Comparison of ENCODE assay signal across 8 cellular contexts in genomic region chr18:11689031-11689971, GRCh38. TPM values are rescaled to one million over a fixed set of nuclear protein-coding genes. Genes with fewer than 3 reads are reported as not detected.
DNase-seq lines count a peak whose midpoint lies in the region; ATAC-seq and TF ChIP-seq lines count a peak whose summit lies in the region.

TSS of gene GNAL (plus strand) at chr18:11689264. CDS start at chr18:11689564, 300 bp downstream.

- TF ChIP-seq POLR2A in erythroblast (IDR thresholded peaks at IDR 0.05; ENCODE audit: low read length) = no peak

- no peak within 1 kb of the TSS for H3K27ac Mint-ChIP-seq in mesothelial cell of epicardium

- H3K4me3 Mint-ChIP-seq in mesothelial cell of epicardium = peak within 1 kb of the TSS; percentile 74

- DNase-seq in GM12864 (ENCODE audit: low read depth) (peak; percentile 47), NCI-H510A (lab: John Stamatoyannopoulos, UW) (peak; percentile 81), erythroblast (lab: John Stamatoyannopoulos, UW) (peak; percentile 87 to 88), mesothelial cell of epicardium (ENCODE audit: low spot score in 2 of 2, unreplicated experiment in 2 of 2) (peak; percentile 64 to 81)
- peak; percentile 82 for DNase-seq in activated CD8-positive, alpha-beta memory T cell treated with anti-CD3 and anti-CD28 coated beads, Interleukin-2, amount 50 U/mL, for 48 hours
- DNase-seq in stimulated activated CD8-positive, alpha-beta memory T cell treated with anti-CD3 and anti-CD28 coated beads, Interleukin-15, amount 100 ng/mL, for 48 hours (ENCODE audit: low read depth in 2 of 2) = peak; percentile 36 to 44

- H3K36me3 Mint-ChIP-seq in mesothelial cell of epicardium = no peaks in the 10 kb centered on the region

- ATAC-seq in HG03039 (IDR thresholded peaks at IDR 0.05; ENCODE audit: unreplicated experiment) = peak; percentile 67
- no peak for ATAC-seq in HG02840 (IDR thresholded peaks at IDR 0.05; ENCODE audit: low FRiP score, unreplicated experiment)

- peaks cover 19% of the 10 kb centered on the region for H3K27me3 Mint-ChIP-seq in mesothelial cell of epicardium (ENCODE audit: low read depth)

- TF ChIP-seq CTCF in GM12864 (IDR thresholded peaks at IDR 0.05; ENCODE audit: low read depth, low read length, missing control alignments) (no peak), mesothelial cell of epicardium (IDR thresholded peaks at IDR 0.05; ENCODE audit: unreplicated experiment) (no peak)

- H3K4me1 Mint-ChIP-seq in mesothelial cell of epicardium = peaks cover 5% of the 10 kb centered on the region

- H3K9me3 Mint-ChIP-seq in mesothelial cell of epicardium = peaks cover 7% of the 10 kb centered on the region

- H3K4me3 ChIP-seq in GM12864 (ENCODE audit: low read depth, low read length) = no peak within 1 kb of the TSS; the same call in 1 of the 2 replicates

RNA-seq across cellular contexts. Expression of gene GNAL, which starts in this region (rescaled TPM):
- 12.0 to 12.6 TPM (median 12.1 TPM) in 3 replicates for total RNA-seq in mesothelial cell of epicardium
